ENCODE assay signal across 8 cellular contexts in genomic region chr6:88983532-88983931, GRCh38. TPM values are rescaled to one million over a fixed set of nuclear protein-coding genes. Genes with fewer than 3 reads are reported as not detected.
A peak's percentile ranks its signal among the peaks of the same experiment; 100 is the strongest.
DNase-seq lines count a peak whose midpoint lies in the region; ATAC-seq, FAIRE-seq and TF ChIP-seq lines count a peak whose summit lies in the region.

No MANE protein-coding gene starts in this region.

- H3K4me3 Mint-ChIP-seq in astrocyte (ENCODE audit: unreplicated experiment) (no peak overlapping the region), natural killer cell (no peak overlapping the region)
- H3K4me3 Mint-ChIP-seq in CD8-positive, alpha-beta memory T cell = no peak overlapping the region

- no peaks in the 10 kb centered on the region for H3K79me2 ChIP-seq in astrocyte (ENCODE audit: insufficient read depth, low read length)

- CTCF ChIA-PET in CD8-positive, alpha-beta memory T cell (lab: Charles Lee) = interaction anchor here (1.1 to 3.5 kb wide), 14 partner anchors 13 to 626 kb away, joined by 3 to 36 read pairs (median 6); partner anchors contain the start of gene PM20D2

- H3K4me1 Mint-ChIP-seq in astrocyte (ENCODE audit: low read depth, unreplicated experiment) (no peaks in the 10 kb centered on the region), natural killer cell (peaks cover 0 to 5% of the 10 kb centered on the region in 2 donors)
- no peaks in the 10 kb centered on the region for H3K4me1 Mint-ChIP-seq in CD8-positive, alpha-beta memory T cell

- peak; percentile 57 for TF ChIP-seq CTCF in astrocyte (IDR thresholded peaks at IDR 0.05; ENCODE audit: insufficient read depth, low read depth, low read length)
- no peak for TF ChIP-seq CTCF in natural killer cell (IDR thresholded peaks at IDR 0.05)

- no peak overlapping the region for H3K27ac ChIP-seq in astrocyte (ENCODE audit: low read depth, low read length)
- H3K27ac ChIP-seq in CD8-positive, alpha-beta memory T cell (ENCODE audit: low read depth, low read length) = no peak overlapping the region

- ATAC-seq in left lobe of liver (peak; percentile 81), natural killer cell (no peak)

- H4K20me1 ChIP-seq in astrocyte (ENCODE audit: insufficient read depth, low read length) = no peaks in the 10 kb centered on the region

- DNase-seq in CD1c-positive myeloid dendritic cell (ENCODE audit: extremely low spot score) (peak; percentile 35), astrocyte (ENCODE audit: low read depth) (peak; percentile 8), left lobe of liver (ENCODE audit: low spot score) (no peak), natural killer cell (no peak), DMS79 treated with DMSO at 0.1 percent for 48 hours (lab: John Stamatoyannopoulos, UW) (no peak)
- no peak for DNase-seq in CD8-positive, alpha-beta memory T cell
- no peak for DNase-seq in stimulated activated CD4-positive, alpha-beta T cell treated with anti-CD3 and anti-CD28 coated beads, Interleukin-4, amount 100 ng/mL, for 4 hours

- no peaks in the 10 kb centered on the region for H3K4me1 ChIP-seq in astrocyte (ENCODE audit: insufficient read depth, low read length)
- H3K4me1 ChIP-seq in CD8-positive, alpha-beta memory T cell (ENCODE audit: insufficient read depth, low read length) = peaks cover 3% of the 10 kb centered on the region

- H3K4me2 ChIP-seq in astrocyte (ENCODE audit: low read length) = no peak overlapping the region

- H3K36me3 ChIP-seq in astrocyte (ENCODE audit: insufficient read depth, low read length) = no peaks in the 10 kb centered on the region
- H3K36me3 ChIP-seq in CD8-positive, alpha-beta memory T cell (ENCODE audit: insufficient read depth, low read length) = no peaks in the 10 kb centered on the region

- no peaks in the 10 kb centered on the region for H3K9me3 ChIP-seq in astrocyte (ENCODE audit: insufficient read depth, low read depth, low read length)
- no peaks in the 10 kb centered on the region for H3K9me3 ChIP-seq in CD8-positive, alpha-beta memory T cell (ENCODE audit: low read length)

- no peak for TF ChIP-seq EP300 in Ishikawa (IDR thresholded peaks at IDR 0.05; ENCODE audit: borderline replicate concordance)

- no peaks in the 10 kb centered on the region for H3K9me3 Mint-ChIP-seq in astrocyte (ENCODE audit: unreplicated experiment)
- no peaks in the 10 kb centered on the region for H3K9me3 Mint-ChIP-seq in CD8-positive, alpha-beta memory T cell
- no peaks in the 10 kb centered on the region for H3K9me3 Mint-ChIP-seq in natural killer cell

- H2AFZ ChIP-seq in astrocyte (ENCODE audit: low read depth, low read length) = no peak overlapping the region

- TF ChIP-seq RAD21 in Ishikawa (IDR thresholded peaks at IDR 0.05; ENCODE audit: low read depth) = peak; percentile 36; the same call in 1 of the 2 replicates

- no peak overlapping the region for H3K4me3 ChIP-seq in astrocyte (ENCODE audit: insufficient read depth, low read depth, low read length)
- H3K4me3 ChIP-seq in CD8-positive, alpha-beta memory T cell (ENCODE audit: low read length) = no peak overlapping the region

- intact Hi-C loops in natural killer cell (cut with micrococcal nuclease) = loop anchor here (2.0 kb wide), 3 partner anchors 163 to 627 kb away; partner anchors contain the start of gene PM20D2

- no peaks in the 10 kb centered on the region for H3K27me3 ChIP-seq in astrocyte (ENCODE audit: insufficient read depth, low read length)
- no peaks in the 10 kb centered on the region for H3K27me3 ChIP-seq in CD8-positive, alpha-beta memory T cell (ENCODE audit: insufficient read depth, low read length, poor library complexity, severe bottlenecking)

- H3K27me3 Mint-ChIP-seq in astrocyte (ENCODE audit: low read depth, unreplicated experiment) (peaks cover 5% of the 10 kb centered on the region), natural killer cell (ENCODE audit: low read depth in 2 of 2) (peaks cover 0 to 3% of the 10 kb centered on the region in 2 donors)
- H3K27me3 Mint-ChIP-seq in CD8-positive, alpha-beta memory T cell = peaks cover 2 to 4% of the 10 kb centered on the region in 2 donors

- H3K27ac Mint-ChIP-seq in astrocyte (ENCODE audit: unreplicated experiment) = no peak overlapping the region
- H3K27ac Mint-ChIP-seq in CD8-positive, alpha-beta memory T cell = no peak overlapping the region
- H3K27ac Mint-ChIP-seq in natural killer cell = no peak overlapping the region

- H3K9ac ChIP-seq in astrocyte (ENCODE audit: low read length) = no peak overlapping the region

- FAIRE-seq in astrocyte (lab: Jason Lieb, UNC) = no peak

- H3K36me3 Mint-ChIP-seq in astrocyte (ENCODE audit: low read depth, unreplicated experiment) (no peaks in the 10 kb centered on the region), natural killer cell (no peaks in the 10 kb centered on the region)
- H3K36me3 Mint-ChIP-seq in CD8-positive, alpha-beta memory T cell = no peaks in the 10 kb centered on the region

- POLR2A ChIA-PET in CD8-positive, alpha-beta memory T cell (lab: Charles Lee) = interaction anchor here (0.5 to 1.6 kb wide), 2 partner anchors 96 to 103 kb away, joined by 4 to 14 read pairs; partner anchors contain the start of gene PNRC1

TF ChIP-seq in Ishikawa, 13 proteins besides CTCF, POLR2A, EP300 and RAD21:
- TF ChIP-seq NFIC (IDR thresholded peaks at IDR 0.05) (no peak), REST (IDR thresholded peaks at IDR 0.05; ENCODE audit: low read depth) (no peak), CEBPB (IDR thresholded peaks at IDR 0.05) (no peak), MAX (IDR thresholded peaks at IDR 0.05) (no peak), TCF12 (IDR thresholded peaks at IDR 0.05; ENCODE audit: low read depth) (no peak), ZBTB7A (IDR thresholded peaks at IDR 0.05; ENCODE audit: low read depth) (no peak), TAF1 (IDR thresholded peaks at IDR 0.05; ENCODE audit: low read depth) (no peak), CREB1 (IDR thresholded peaks at IDR 0.05; ENCODE audit: low read depth) (no peak), TEAD4 (IDR thresholded peaks at IDR 0.05) (no peak), FOXM1 (IDR thresholded peaks at IDR 0.05; ENCODE audit: borderline replicate concordance, low read depth) (no peak), YY1 (IDR thresholded peaks at IDR 0.05; ENCODE audit: low read depth) (no peak), EGR1 (IDR thresholded peaks at IDR 0.05) (no peak), USF1 (IDR thresholded peaks at IDR 0.05) (no peak)
TF ChIP-seq in Ishikawa: peak in this region for 0.

RNA-seq across cellular contexts. Expression of gene RNGTT, which starts 20.1 kb away (rescaled TPM):
- total RNA-seq in astrocyte (16.0 and 16.4 TPM in 2 replicates), left lobe of liver (6.1 TPM), natural killer cell (10 to 100 TPM; 23.1 to 27.2 (median 23.1) TPM)
- total RNA-seq in CD8-positive, alpha-beta memory T cell = 10 to 100 TPM; 20.7 to 22.3 TPM
- polyA plus RNA-seq in CD8-positive, alpha-beta memory T cell = 16.0 TPM

Comparison
In these comparisons a context has a peak if more than half of its experiments do, and no peak if none do; other contexts are left out.
1. DNase-seq: peak in CD1c-positive myeloid dendritic cell (single experiment) and astrocyte (single experiment); none in left lobe of liver (single experiment), CD8-positive, alpha-beta memory T cell (0 of 5), natural killer cell (single experiment), stimulated activated CD4-positive, alpha-beta T cell treated with anti-CD3 and anti-CD28 coated beads, Interleukin-4, amount 100 ng/mL, for 4 hours (0 of 2) and DMS79 treated with DMSO at 0.1 percent for 48 hours (single experiment).